In the genomic region with DNA sequence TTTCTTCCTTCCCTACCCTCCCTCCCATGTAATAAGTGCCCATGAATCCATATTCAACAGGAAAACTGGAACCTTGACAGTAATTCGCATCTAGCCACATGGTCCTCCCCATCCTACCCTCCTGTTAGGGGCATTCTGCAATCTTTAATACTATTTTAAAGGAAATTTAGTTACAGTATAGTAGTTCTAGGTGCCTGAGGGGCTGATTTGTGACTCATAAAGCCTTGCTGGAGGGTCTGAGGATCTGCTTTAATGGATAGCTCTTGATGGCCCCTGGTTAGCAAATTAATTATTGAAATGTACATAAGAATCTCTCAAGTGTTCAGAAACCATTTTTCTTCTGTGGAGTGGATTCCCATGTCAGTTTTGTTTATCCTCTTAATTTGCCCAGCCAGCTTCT, we compare ENCODE assay signal across 27 cellular contexts. TPM values are rescaled to one million over a fixed set of nuclear protein-coding genes. Genes with fewer than 3 reads are reported as not detected.
"Had no signal": no experiment of that assay in that cellular context is flagged by ENCODE, and none has a peak within 500 bp of the region (broad histone marks: within the 10 kb centered on the region; RNA-seq: fewer than 3 reads in every experiment).

No MANE protein-coding gene starts in this region.

- ATAC-seq: psoas muscle; right cardiac atrium; right lobe of liver; stimulated activated effector memory CD8-positive, alpha-beta T cell treated with anti-CD3 and anti-CD28 coated beads, Interleukin-12 subunit alpha, Interleukin-12 subunit beta, amount 100 ng/mL, for 72 hours; stimulated activated naive B cell treated with anti-CD40 and anti-IgM and Interleukin-4, amounts not matched to agents 10 μg/mL and 1 μg/mL and 100 μg/mL, for 72 hours had no signal

- H3K27ac ChIP-seq: neural progenitor cell, ovary, parathyroid adenoma, psoas muscle, right lobe of liver, sigmoid colon, stomach, thoracic aorta, thyroid gland, tibial nerve, upper lobe of left lung, vagina had no signal

- H3K9me3 Mint-ChIP-seq: nephron; stimulated activated effector memory CD8-positive, alpha-beta T cell treated with anti-CD3 and anti-CD28 coated beads, Interleukin-12 subunit alpha, Interleukin-12 subunit beta, amount 100 ng/mL, for 72 hours; stimulated activated naive CD8-positive, alpha-beta T cell treated with anti-CD3 and anti-CD28 coated beads, Interleukin-15, Interleukin-2, amounts not matched to agents 100 ng/mL and 50 ng/mL, for 24 hours had no signal

- DNase-seq: occipital lobe; ovary; psoas muscle; right cardiac atrium; right lobe of liver; sigmoid colon; small intestine; stimulated activated CD4-positive, alpha-beta T cell treated with anti-CD3 and anti-CD28 coated beads, Interleukin-15, amount 100 ng/mL, for 24 hours; stimulated activated CD4-positive, alpha-beta T cell treated with anti-CD3 and anti-CD28 coated beads, Interleukin-2, amount 100 ng/mL, for 24 hours; stimulated activated CD4-positive, alpha-beta T cell treated with anti-CD3 and anti-CD28 coated beads, Interleukin-2, amount 100 ng/mL, for 48 hours; stimulated activated CD4-positive, alpha-beta T cell treated with anti-CD3 and anti-CD28 coated beads, Interleukin-4, amount 100 ng/mL, for 24 hours; stimulated activated naive B cell treated with anti-CD40 and anti-IgM and Interleukin-4, amounts not matched to agents 10 μg/mL and 1 μg/mL and 100 μg/mL, for 72 hours; stimulated activated naive CD4-positive, alpha-beta T cell treated with Interleukin-2 at 50 U/mL for 16 hours; stomach; thyroid gland; upper lobe of left lung had no signal

- H3K9ac ChIP-seq: neural progenitor cell, parathyroid adenoma had no signal

- H3K4me3 ChIP-seq: neural progenitor cell, ovary, psoas muscle, right lobe of liver, sigmoid colon, stomach, thoracic aorta, thyroid gland, tibial nerve, upper lobe of left lung, vagina had no signal

- H3K9me3 ChIP-seq: ovary, psoas muscle, right lobe of liver, sigmoid colon, thoracic aorta, thyroid gland, upper lobe of left lung, vagina had no signal

- H3K27ac Mint-ChIP-seq: nephron; neural progenitor cell; progenitor cell of endocrine pancreas; stimulated activated effector memory CD8-positive, alpha-beta T cell treated with anti-CD3 and anti-CD28 coated beads, Interleukin-12 subunit alpha, Interleukin-12 subunit beta, amount 100 ng/mL, for 72 hours; stimulated activated naive B cell treated with anti-CD40 and anti-IgM and Interleukin-4, amounts not matched to agents 10 μg/mL and 1 μg/mL and 100 μg/mL, for 72 hours; stimulated activated naive CD8-positive, alpha-beta T cell treated with anti-CD3 and anti-CD28 coated beads, Interleukin-15, Interleukin-2, amounts not matched to agents 100 ng/mL and 50 ng/mL, for 24 hours had no signal

- H3K36me3 Mint-ChIP-seq: neural progenitor cell; stimulated activated effector memory CD8-positive, alpha-beta T cell treated with anti-CD3 and anti-CD28 coated beads, Interleukin-12 subunit alpha, Interleukin-12 subunit beta, amount 100 ng/mL, for 72 hours had no signal

- H3K36me3 ChIP-seq: neural progenitor cell, ovary, right lobe of liver, sigmoid colon, stomach, thoracic aorta, thyroid gland, tibial nerve, upper lobe of left lung, vagina had no signal

- H3K4me1 ChIP-seq: parathyroid adenoma, psoas muscle, right lobe of liver, sigmoid colon, stomach, tibial nerve, upper lobe of left lung, vagina had no signal

- H3K27me3 ChIP-seq: neural progenitor cell, ovary, right lobe of liver, thyroid gland, tibial nerve, upper lobe of left lung, vagina had no signal

RNA-seq across cellular contexts. Expression of a gene that starts 54.1 kb away (rescaled TPM):
- total RNA-seq: renal cortical epithelial cell, temporal lobe, thyroid gland had no signal
